In genomic region chr3:108377384-108377783, GRCh38 we compare ENCODE assay signal across 29 cellular contexts.
"Had no signal": no experiment of that assay in that cellular context is flagged by ENCODE, and none has a peak within 500 bp of the region (broad histone marks: within the 10 kb centered on the region; RNA-seq: fewer than 3 reads in every experiment).

No MANE protein-coding gene starts in this region.

- H3K27ac Mint-ChIP-seq: activated CD4-positive, alpha-beta memory T cell treated with anti-CD3 and anti-CD28 coated beads, Interleukin-2, amount 10 ng/mL, durations not matched to agents 7 days and 5 days; activated CD4-positive, alpha-beta T cell treated with anti-CD3 and anti-CD28 coated beads, Interleukin-2, amount 10 ng/mL, durations not matched to agents 7 days and 5 days; activated naive CD4-positive, alpha-beta T cell treated with anti-CD3 and anti-CD28 coated beads, Interleukin-2, amount 10 ng/mL, durations not matched to agents 7 days and 5 days; activated naive CD4-positive, alpha-beta T cell treated with anti-CD3 and anti-CD28 coated beads, Interleukin-2, amount 50 U/mL, for 72 hours; activated naive CD8-positive, alpha-beta T cell treated with anti-CD3 and anti-CD28 coated beads, Interleukin-2, amount 10 ng/mL, durations not matched to agents 7 days and 5 days; activated T-cell treated with anti-CD3 and anti-CD28 coated beads, Interleukin-2, amount 50 U/mL, for 24 hours; activated T-cell treated with anti-CD3 and anti-CD28 coated beads, Interleukin-2, amount 50 U/mL, for 72 hours; brain had no signal

- H3K9me3 Mint-ChIP-seq: activated CD4-positive, alpha-beta T cell treated with anti-CD3 and anti-CD28 coated beads, Interleukin-2, amount 10 ng/mL, durations not matched to agents 7 days and 5 days; activated naive CD4-positive, alpha-beta T cell treated with anti-CD3 and anti-CD28 coated beads, Interleukin-2, amount 10 ng/mL, durations not matched to agents 7 days and 5 days; activated naive CD4-positive, alpha-beta T cell treated with anti-CD3 and anti-CD28 coated beads, Interleukin-2, amount 50 U/mL, for 72 hours; activated T-cell treated with anti-CD3 and anti-CD28 coated beads, Interleukin-2, amount 50 U/mL, for 24 hours had no signal

- FAIRE-seq: endometrium, endothelial cell of umbilical vein had no signal

- H3K27ac ChIP-seq: ascending aorta, breast epithelium, cardiac muscle cell, colonic mucosa, epithelial cell of prostate, esophagus squamous epithelium, gastroesophageal sphincter had no signal

- DNase-seq: activated CD4-positive, alpha-beta memory T cell treated with anti-CD3 and anti-CD28 coated beads, Interleukin-2, amount 10 ng/mL, durations not matched to agents 7 days and 5 days; activated CD4-positive, alpha-beta T cell treated with anti-CD3 and anti-CD28 coated beads for 1 hour; activated CD4-positive, alpha-beta T cell treated with anti-CD3 and anti-CD28 coated beads for 4 hours; activated CD4-positive, alpha-beta T cell treated with anti-CD3 and anti-CD28 coated beads, Interleukin-2, amount 10 ng/mL, durations not matched to agents 7 days and 5 days; activated CD4-positive, alpha-beta T cell treated with anti-CD3 and anti-CD28 coated beads, Interleukin-2, amount 50 U/mL, for 4 hours; activated CD8-positive, alpha-beta memory T cell treated with anti-CD3 and anti-CD28 coated beads, Interleukin-2, amount 50 U/mL, for 48 hours; activated gamma-delta T cell; activated naive CD4-positive, alpha-beta T cell; activated naive CD4-positive, alpha-beta T cell treated with anti-CD3 and anti-CD28 coated beads, Interleukin-2, amount 10 ng/mL, durations not matched to agents 7 days and 5 days; activated naive CD8-positive, alpha-beta T cell treated with anti-CD3 and anti-CD28 coated beads, Interleukin-2, amount 10 ng/mL, durations not matched to agents 7 days and 5 days; activated T-cell treated with anti-CD3 and anti-CD28 coated beads for 4 hours; activated T-cell treated with anti-CD3 and anti-CD28 coated beads, Interleukin-2, amount 50 U/mL, for 24 hours; activated T-cell treated with anti-CD3 and anti-CD28 coated beads, Interleukin-2, amount 50 U/mL, for 72 hours; central memory CD4-positive, alpha-beta T cell; cerebellar nuclear complex; colonic mucosa; effector CD8-positive, alpha-beta T cell; esophagus squamous epithelium; foreskin melanocyte; T-helper 2 cell had no signal

- H3K4me3 ChIP-seq: ascending aorta, breast epithelium, cardiac muscle cell, colonic mucosa, esophagus squamous epithelium, gastroesophageal sphincter had no signal

- H3K27me3 ChIP-seq: ascending aorta, breast epithelium, cardiac muscle cell, colonic mucosa, esophagus squamous epithelium, gastroesophageal sphincter had no signal

- H3K27me3 Mint-ChIP-seq: activated CD4-positive, alpha-beta T cell treated with anti-CD3 and anti-CD28 coated beads, Interleukin-2, amount 10 ng/mL, durations not matched to agents 7 days and 5 days; activated naive CD4-positive, alpha-beta T cell treated with anti-CD3 and anti-CD28 coated beads, Interleukin-2, amount 10 ng/mL, durations not matched to agents 7 days and 5 days; activated T-cell treated with anti-CD3 and anti-CD28 coated beads, Interleukin-2, amount 50 U/mL, for 24 hours; brain had no signal

- H3K4me1 Mint-ChIP-seq: activated CD4-positive, alpha-beta memory T cell treated with anti-CD3 and anti-CD28 coated beads, Interleukin-2, amount 10 ng/mL, durations not matched to agents 7 days and 5 days; activated CD4-positive, alpha-beta T cell treated with anti-CD3 and anti-CD28 coated beads, Interleukin-2, amount 10 ng/mL, durations not matched to agents 7 days and 5 days; activated naive CD4-positive, alpha-beta T cell treated with anti-CD3 and anti-CD28 coated beads, Interleukin-2, amount 10 ng/mL, durations not matched to agents 7 days and 5 days; activated naive CD8-positive, alpha-beta T cell treated with anti-CD3 and anti-CD28 coated beads, Interleukin-2, amount 10 ng/mL, durations not matched to agents 7 days and 5 days had no signal

- H3K36me3 Mint-ChIP-seq: activated naive CD4-positive, alpha-beta T cell treated with anti-CD3 and anti-CD28 coated beads, Interleukin-2, amount 50 U/mL, for 72 hours; brain had no signal

- H3K4me3 Mint-ChIP-seq: activated CD4-positive, alpha-beta memory T cell treated with anti-CD3 and anti-CD28 coated beads, Interleukin-2, amount 10 ng/mL, durations not matched to agents 7 days and 5 days; activated CD4-positive, alpha-beta T cell treated with anti-CD3 and anti-CD28 coated beads, Interleukin-2, amount 10 ng/mL, durations not matched to agents 7 days and 5 days; activated naive CD4-positive, alpha-beta T cell treated with anti-CD3 and anti-CD28 coated beads, Interleukin-2, amount 10 ng/mL, durations not matched to agents 7 days and 5 days; activated naive CD8-positive, alpha-beta T cell treated with anti-CD3 and anti-CD28 coated beads, Interleukin-2, amount 10 ng/mL, durations not matched to agents 7 days and 5 days; activated T-cell treated with anti-CD3 and anti-CD28 coated beads, Interleukin-2, amount 50 U/mL, for 24 hours; activated T-cell treated with anti-CD3 and anti-CD28 coated beads, Interleukin-2, amount 50 U/mL, for 72 hours; brain had no signal

- ATAC-seq: activated naive CD4-positive, alpha-beta T cell treated with anti-CD3 and anti-CD28 coated beads, Interleukin-2, amount 50 U/mL, for 72 hours; activated T-cell treated with anti-CD3 and anti-CD28 coated beads, Interleukin-2, amount 50 U/mL, for 72 hours; gastroesophageal sphincter had no signal

- H3K36me3 ChIP-seq: ascending aorta, breast epithelium, cardiac muscle cell, colonic mucosa, esophagus squamous epithelium, gastroesophageal sphincter had no signal

- H3K9me3 ChIP-seq: ascending aorta, breast epithelium, colonic mucosa, esophagus squamous epithelium, gastroesophageal sphincter had no signal

- H3K4me1 ChIP-seq: ascending aorta, breast epithelium, colonic mucosa, esophagus squamous epithelium, gastroesophageal sphincter had no signal
